21 cellular contexts compared by ENCODE assay signal in the genomic region with DNA sequence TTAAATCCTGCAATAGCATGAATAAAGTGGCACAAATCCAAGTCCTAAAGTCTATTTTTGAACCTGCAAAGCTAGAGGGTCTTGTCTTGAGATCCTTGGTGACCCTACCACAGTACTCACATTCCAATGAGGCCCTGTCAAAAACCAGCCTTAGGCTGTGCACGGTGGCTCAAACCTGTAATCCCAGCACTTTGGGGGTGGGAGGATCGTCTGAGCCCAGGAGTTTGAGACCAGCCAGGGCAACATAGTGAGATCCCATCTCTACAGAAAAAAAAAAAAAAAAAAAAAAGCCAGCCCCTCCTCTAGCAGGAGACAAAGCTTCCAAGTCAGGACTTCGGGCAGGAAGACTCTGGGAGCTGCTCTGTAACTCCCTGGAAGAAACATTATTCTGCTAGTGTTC. TPM values are rescaled to one million over a fixed set of nuclear protein-coding genes. Genes with fewer than 3 reads are reported as not detected.
DNase-seq lines count a peak whose midpoint lies in the region; ATAC-seq and TF ChIP-seq lines count a peak whose summit lies in the region.
"Had no signal": no experiment of that assay in that cellular context is flagged by ENCODE, and none has a peak within 500 bp of the region (broad histone marks: within the 10 kb centered on the region; RNA-seq: fewer than 3 reads in every experiment).

No MANE protein-coding gene starts in this region.

- H4K8ac ChIP-seq in mesenchymal stem cell (ENCODE audit: low read length), result no peak overlapping the region

- H3K18ac ChIP-seq in mesenchymal stem cell (ENCODE audit: low read depth in 1 of 2, low read length in 2 of 2), result no peak overlapping the region

- TF ChIP-seq CTCF in breast epithelium (IDR thresholded peaks at IDR 0.05) (no peak), MCF 10A (IDR thresholded peaks at IDR 0.05; ENCODE audit: unreplicated experiment) (no peak), coronary artery (IDR thresholded peaks at IDR 0.05) (no peak)

- no peak overlapping the region for H4K91ac ChIP-seq in mesenchymal stem cell (ENCODE audit: low read length)

- H3K79me1 ChIP-seq in mesenchymal stem cell (replicated peaks; ENCODE audit: low read length, poor library complexity, severe bottlenecking), result peaks cover 30% of the 10 kb centered on the region

- no peak overlapping the region for H2AK5ac ChIP-seq in mesenchymal stem cell (ENCODE audit: low read length, severe bottlenecking)

- H3K27ac ChIP-seq in breast epithelium (peak overlapping the region; percentile 40 to 55), mesenchymal stem cell (ENCODE audit: low read length, poor library complexity, severe bottlenecking) (no peak overlapping the region), coronary artery (no peak overlapping the region)
- H3K27ac ChIP-seq: ascending aorta had no signal

- no peak overlapping the region for H3K4ac ChIP-seq in mesenchymal stem cell (ENCODE audit: low read depth in 1 of 2, low read length in 2 of 2)

- no peaks in the 10 kb centered on the region for H3K27me3 ChIP-seq in breast epithelium
- no peaks in the 10 kb centered on the region for H3K27me3 ChIP-seq in mesenchymal stem cell (ENCODE audit: control insufficient read depth in 1 of 2, insufficient read depth in 1 of 2, low read length in 2 of 2)
- H3K27me3 ChIP-seq: ascending aorta had no signal

- POLR2A ChIA-PET in MCF 10A (lab: Yijun Ruan, JAX), result interaction anchor here (0.6 to 1.3 kb wide), 6 partner anchors 9 to 29 kb away, joined by 3 to 5 read pairs (median 4); no protein-coding TSS in a partner anchor

- CTCF ChIA-PET in MCF 10A (lab: Yijun Ruan, JAX), result no interaction called here

- intact Hi-C loops in breast epithelium (cut with DNase I; ENCODE audit: low total_unique reads) (no loop called here), MCF 10A (cut with micrococcal nuclease) (no loop called here)

- H3K9ac ChIP-seq in mesenchymal stem cell (ENCODE audit: low read length), result peak overlapping the region; percentile 15

- DNase-seq in breast epithelium (ENCODE audit: low spot score in 2 of 2), result no peak
- no peak for DNase-seq in MCF 10A (ENCODE audit: unreplicated experiment)
- DNase-seq in mesenchymal stem cell, result no peak
- DNase-seq in coronary artery (ENCODE audit: low spot score), result no peak
- DNase-seq in NCI-H2227 treated with DMSO at 0.1 percent for 48 hours (lab: John Stamatoyannopoulos, UW), result no peak
- DNase-seq in AG08396 (ENCODE audit: low spot score), result no peak
- DNase-seq: activated CD4-positive, alpha-beta T cell treated with anti-CD3 and anti-CD28 coated beads, Interleukin-2, amount 50 U/mL, for 4 hours; activated T-cell treated with anti-CD3 and anti-CD28 coated beads, Interleukin-2, amount 50 U/mL, for 48 hours; Calu3; cerebellar nuclear complex; foreskin fibroblast; H9; KBM-7; NCI-H1092; NCI-H2081 treated with DMSO at 0.1 percent for 48 hours; NCI-H510A treated with DMSO at 0.1 percent for 48 hours; stimulated activated naive CD4-positive, alpha-beta T cell treated with Interleukin-2 at 50 U/mL for 16 hours had no signal

- no peaks in the 10 kb centered on the region for H3K9me3 Mint-ChIP-seq in MCF 10A (ENCODE audit: unreplicated experiment)
- H3K9me3 Mint-ChIP-seq in activated naive CD4-positive, alpha-beta T cell treated with anti-CD3 and anti-CD28 coated beads, Interleukin-2, amount 50 U/mL, for 24 hours, result no peaks in the 10 kb centered on the region
- H3K9me3 Mint-ChIP-seq: H9 had no signal

- no peak overlapping the region for H3K14ac ChIP-seq in mesenchymal stem cell (ENCODE audit: low read length in 2 of 2)

- no peak overlapping the region for H2BK120ac ChIP-seq in mesenchymal stem cell (ENCODE audit: low read depth, low read length)

- H2BK5ac ChIP-seq in mesenchymal stem cell (ENCODE audit: low read depth, low read length, poor library complexity, severe bottlenecking), result no peak overlapping the region

- ATAC-seq in HG03045 (IDR thresholded peaks at IDR 0.05; ENCODE audit: unreplicated experiment), result no peak

- no peak overlapping the region for H2BK12ac ChIP-seq in mesenchymal stem cell (ENCODE audit: low read length in 2 of 2)

- BruUV-seq in MCF 10A (replicated peaks; lab: Mats Ljungman, UMichigan), result no TSS peak

- no peak overlapping the region for H3K4me3 ChIP-seq in breast epithelium
- no peak overlapping the region for H3K4me3 ChIP-seq in mesenchymal stem cell (ENCODE audit: insufficient read depth in 1 of 2, low read depth in 1 of 2, low read length in 2 of 2)
- H3K4me3 ChIP-seq in coronary artery, result no peak overlapping the region
- H3K4me3 ChIP-seq: ascending aorta had no signal

- H3K36me3 ChIP-seq in breast epithelium (no peaks in the 10 kb centered on the region), mesenchymal stem cell (ENCODE audit: control insufficient read depth in 1 of 2, insufficient read depth in 2 of 2, low read depth in 1 of 2, low read length in 2 of 2) (peaks cover 0 to 4% of the 10 kb centered on the region in 2 experiments)
- H3K36me3 ChIP-seq: ascending aorta had no signal

- H2BK15ac ChIP-seq in mesenchymal stem cell (ENCODE audit: low read depth, poor library complexity, severe bottlenecking), result no peak overlapping the region

- 83% methylated on average over 3 of the region's 3 CpGs for WGBS in mesenchymal stem cell

- no peak overlapping the region for H3K4me3 Mint-ChIP-seq in MCF 10A (ENCODE audit: unreplicated experiment)
- no peak overlapping the region for H3K4me3 Mint-ChIP-seq in activated naive CD4-positive, alpha-beta T cell treated with anti-CD3 and anti-CD28 coated beads, Interleukin-2, amount 50 U/mL, for 24 hours
- H3K4me3 Mint-ChIP-seq: H9, type B pancreatic cell had no signal

- no peaks in the 10 kb centered on the region for H3K36me3 Mint-ChIP-seq in MCF 10A (ENCODE audit: insufficient read depth, unreplicated experiment)
- peaks cover 3% of the 10 kb centered on the region for H3K36me3 Mint-ChIP-seq in activated naive CD4-positive, alpha-beta T cell treated with anti-CD3 and anti-CD28 coated beads, Interleukin-2, amount 50 U/mL, for 24 hours

- H3K4me2 ChIP-seq in mesenchymal stem cell (ENCODE audit: low read length, poor library complexity, severe bottlenecking), result no peak overlapping the region

- H3K4me1 Mint-ChIP-seq in MCF 10A (ENCODE audit: insufficient read depth, unreplicated experiment), result no peaks in the 10 kb centered on the region
- peaks cover 43% of the 10 kb centered on the region for H3K4me1 Mint-ChIP-seq in activated naive CD4-positive, alpha-beta T cell treated with anti-CD3 and anti-CD28 coated beads, Interleukin-2, amount 50 U/mL, for 24 hours

- H3K4me1 ChIP-seq in breast epithelium (no peaks in the 10 kb centered on the region), mesenchymal stem cell (ENCODE audit: control insufficient read depth, insufficient read depth, low read depth, low read length) (peaks cover 4% of the 10 kb centered on the region)
- H3K4me1 ChIP-seq: ascending aorta had no signal

- no peaks in the 10 kb centered on the region for H3K27me3 Mint-ChIP-seq in MCF 10A (ENCODE audit: insufficient read depth, unreplicated experiment)
- H3K27me3 Mint-ChIP-seq in activated naive CD4-positive, alpha-beta T cell treated with anti-CD3 and anti-CD28 coated beads, Interleukin-2, amount 50 U/mL, for 24 hours, result no peaks in the 10 kb centered on the region
- H3K27me3 Mint-ChIP-seq: type B pancreatic cell had no signal

- H3K23ac ChIP-seq in mesenchymal stem cell (ENCODE audit: low read length in 2 of 2), result no peak overlapping the region

- H3K9me3 ChIP-seq in breast epithelium (no peaks in the 10 kb centered on the region), mesenchymal stem cell (ENCODE audit: control insufficient read depth, low read length) (no peaks in the 10 kb centered on the region)
- H3K9me3 ChIP-seq: ascending aorta had no signal

- no peak overlapping the region for H3K27ac Mint-ChIP-seq in MCF 10A (ENCODE audit: low read depth, unreplicated experiment)
- H3K27ac Mint-ChIP-seq in activated naive CD4-positive, alpha-beta T cell treated with anti-CD3 and anti-CD28 coated beads, Interleukin-2, amount 50 U/mL, for 24 hours, result peak overlapping the region; percentile 83
- H3K27ac Mint-ChIP-seq: H9, type B pancreatic cell had no signal

- H2AFZ ChIP-seq in mesenchymal stem cell (ENCODE audit: low read depth, low read length), result no peak overlapping the region

- no peak for TF ChIP-seq POLR2A in breast epithelium (IDR thresholded peaks at IDR 0.05)

RNA-seq across cellular contexts. Expression of a gene that starts 16.3 kb away (rescaled TPM):
- total RNA-seq in breast epithelium (10 to 100 TPM; 49.5 to 64.8 (median 50.7) TPM), MCF 10A (2022) (32.8 and 38.5 TPM in 2 replicates)
- polyA plus RNA-seq in mesenchymal stem cell (2013, experiment 1 of 2), result 15.0 TPM
- 14.3 TPM for polyA plus RNA-seq in mesenchymal stem cell (2013, experiment 2 of 2)

Comparison
In these comparisons a context has a peak if more than half of its experiments do, and no peak if none do; other contexts are left out.
1. H3K27ac ChIP-seq: peak in breast epithelium (2 of 2); none in mesenchymal stem cell (single experiment) and coronary artery (0 of 2).